9 cellular contexts compared by ENCODE assay signal in the genomic region with DNA sequence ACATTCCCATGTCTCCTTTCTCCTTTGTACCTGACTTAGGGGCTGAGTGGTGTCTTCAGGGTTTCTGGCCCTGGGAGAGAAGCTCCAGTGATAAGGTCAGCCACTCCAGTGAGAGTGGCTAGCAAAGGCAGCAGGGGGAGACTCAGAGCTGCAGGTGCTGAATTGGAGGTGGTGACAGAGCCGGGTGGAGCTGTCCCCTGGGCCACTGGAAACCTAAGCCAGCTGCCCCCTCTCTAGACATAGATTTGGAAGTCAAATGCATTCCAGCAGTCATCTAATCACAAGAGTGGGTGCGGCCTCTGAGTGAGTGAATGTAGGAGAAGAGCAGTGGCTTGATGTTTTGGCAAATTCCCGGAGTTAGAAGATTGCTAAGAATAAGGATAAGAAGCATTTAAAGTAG. TPM values are rescaled to one million over a fixed set of nuclear protein-coding genes. Genes with fewer than 3 reads are reported as not detected.
DNase-seq lines count a peak whose midpoint lies in the region; ATAC-seq, FAIRE-seq and TF ChIP-seq lines count a peak whose summit lies in the region.
"Had no signal": no experiment of that assay in that cellular context is flagged by ENCODE, and none has a peak within 500 bp of the region (broad histone marks: within the 10 kb centered on the region; RNA-seq: fewer than 3 reads in every experiment).

No MANE protein-coding gene starts in this region.

- no peaks in the 10 kb centered on the region for H3K9me3 Mint-ChIP-seq in activated CD4-positive, alpha-beta T cell treated with anti-CD3 and anti-CD28 coated beads for 36 hours (ENCODE audit: low read depth)
- H3K9me3 Mint-ChIP-seq in activated CD4-positive, alpha-beta T cell treated with anti-CD3 and anti-CD28 coated beads, Interleukin-2, amount 10 ng/mL, durations not matched to agents 7 days and 5 days, result no peaks in the 10 kb centered on the region
- H3K9me3 Mint-ChIP-seq in stimulated activated effector memory CD8-positive, alpha-beta T cell treated with anti-CD3 and anti-CD28 coated beads, Interleukin-12 subunit alpha, Interleukin-12 subunit beta, amount 100 ng/mL, for 72 hours, result no peaks in the 10 kb centered on the region

- no peak overlapping the region for H3K4me3 ChIP-seq in fibroblast of villous mesenchyme (ENCODE audit: low read depth, low read length)

- POLR2A ChIA-PET in activated CD4-positive, alpha-beta T cell treated with anti-CD3 and anti-CD28 coated beads for 36 hours (lab: Charles Lee), result no interaction called here
- POLR2A ChIA-PET in activated CD4-positive, alpha-beta T cell treated with anti-CD3 and anti-CD28 coated beads, Interleukin-2, amount 10 ng/mL, durations not matched to agents 7 days and 5 days (lab: Charles Lee), result no interaction called here

- TF ChIP-seq CTCF in fibroblast of villous mesenchyme (IDR thresholded peaks at IDR 0.05; ENCODE audit: insufficient read depth, low read depth, low read length), result peak; percentile 42

- CTCF ChIA-PET in activated CD4-positive, alpha-beta T cell treated with anti-CD3 and anti-CD28 coated beads for 36 hours (lab: Charles Lee), result interaction anchor here (0.6 to 1.0 kb wide), 4 partner anchors 10 to 81 kb away, joined by 3 to 6 read pairs (median 3); no protein-coding TSS in a partner anchor
- CTCF ChIA-PET in activated CD4-positive, alpha-beta T cell treated with anti-CD3 and anti-CD28 coated beads, Interleukin-2, amount 10 ng/mL, durations not matched to agents 7 days and 5 days (lab: Charles Lee), result interaction anchor here (0.9 kb wide), 1 partner anchor 10 kb away, joined by 4 read pairs; no protein-coding TSS in a partner anchor

- H3K4me3 Mint-ChIP-seq in activated CD4-positive, alpha-beta T cell treated with anti-CD3 and anti-CD28 coated beads for 36 hours, result no peak overlapping the region
- no peak overlapping the region for H3K4me3 Mint-ChIP-seq in activated CD4-positive, alpha-beta T cell treated with anti-CD3 and anti-CD28 coated beads, Interleukin-2, amount 10 ng/mL, durations not matched to agents 7 days and 5 days
- H3K4me3 Mint-ChIP-seq in stimulated activated effector memory CD8-positive, alpha-beta T cell treated with anti-CD3 and anti-CD28 coated beads, Interleukin-12 subunit alpha, Interleukin-12 subunit beta, amount 100 ng/mL, for 72 hours, result no peak overlapping the region

- DNase-seq in activated CD4-positive, alpha-beta T cell treated with anti-CD3 and anti-CD28 coated beads for 36 hours, result peak; percentile 32
- DNase-seq in activated CD4-positive, alpha-beta T cell treated with anti-CD3 and anti-CD28 coated beads, Interleukin-2, amount 10 ng/mL, durations not matched to agents 7 days and 5 days, result no peak
- DNase-seq in NCI-H460 (ENCODE audit: extremely low read depth, low read depth), result peak; percentile 47
- DNase-seq in fibroblast of villous mesenchyme (ENCODE audit: low read depth), result no peak
- no peak for DNase-seq in stimulated activated effector memory CD8-positive, alpha-beta T cell treated with anti-CD3 and anti-CD28 coated beads, Interleukin-12 subunit alpha, Interleukin-12 subunit beta, amount 100 ng/mL, for 72 hours (ENCODE audit: low spot score in 2 of 2)
- no peak for DNase-seq in GM12892 (ENCODE audit: insufficient read length)
- no peak for DNase-seq in DMS114 treated with DMSO at 0.1 percent for 48 hours (lab: John Stamatoyannopoulos, UW; ENCODE audit: unreplicated experiment)
- DNase-seq: activated CD4-positive, CD25-positive, alpha-beta regulatory T cell treated with anti-CD3 and anti-CD28 coated beads, Interleukin-2, amount 50 U/mL, for 72 hours had no signal

- no peaks in the 10 kb centered on the region for H3K36me3 Mint-ChIP-seq in activated CD4-positive, alpha-beta T cell treated with anti-CD3 and anti-CD28 coated beads for 36 hours (ENCODE audit: low read depth)
- H3K36me3 Mint-ChIP-seq in activated CD4-positive, alpha-beta T cell treated with anti-CD3 and anti-CD28 coated beads, Interleukin-2, amount 10 ng/mL, durations not matched to agents 7 days and 5 days (ENCODE audit: low read depth), result no peaks in the 10 kb centered on the region
- no peaks in the 10 kb centered on the region for H3K36me3 Mint-ChIP-seq in stimulated activated effector memory CD8-positive, alpha-beta T cell treated with anti-CD3 and anti-CD28 coated beads, Interleukin-12 subunit alpha, Interleukin-12 subunit beta, amount 100 ng/mL, for 72 hours

- no peak for FAIRE-seq in GM12892 (lab: Jason Lieb, UNC)

- no peaks in the 10 kb centered on the region for H3K27me3 Mint-ChIP-seq in activated CD4-positive, alpha-beta T cell treated with anti-CD3 and anti-CD28 coated beads for 36 hours
- peaks cover 16% of the 10 kb centered on the region for H3K27me3 Mint-ChIP-seq in activated CD4-positive, alpha-beta T cell treated with anti-CD3 and anti-CD28 coated beads, Interleukin-2, amount 10 ng/mL, durations not matched to agents 7 days and 5 days

- no peak for TF ChIP-seq POLR2A in GM12892 (IDR thresholded peaks at IDR 0.05; ENCODE audit: low read depth, low read length)

- ATAC-seq in activated CD4-positive, alpha-beta T cell treated with anti-CD3 and anti-CD28 coated beads for 36 hours, result peak; percentile 60
- peak; percentile 46 for ATAC-seq in stimulated activated effector memory CD8-positive, alpha-beta T cell treated with anti-CD3 and anti-CD28 coated beads, Interleukin-12 subunit alpha, Interleukin-12 subunit beta, amount 100 ng/mL, for 72 hours
- ATAC-seq in GM21515 (IDR thresholded peaks at IDR 0.05; ENCODE audit: unreplicated experiment), result no peak

- H3K4me1 Mint-ChIP-seq in activated CD4-positive, alpha-beta T cell treated with anti-CD3 and anti-CD28 coated beads for 36 hours, result peaks cover 30% of the 10 kb centered on the region
- H3K4me1 Mint-ChIP-seq in activated CD4-positive, alpha-beta T cell treated with anti-CD3 and anti-CD28 coated beads, Interleukin-2, amount 10 ng/mL, durations not matched to agents 7 days and 5 days, result peaks cover 14% of the 10 kb centered on the region
- peaks cover 12% of the 10 kb centered on the region for H3K4me1 Mint-ChIP-seq in stimulated activated effector memory CD8-positive, alpha-beta T cell treated with anti-CD3 and anti-CD28 coated beads, Interleukin-12 subunit alpha, Interleukin-12 subunit beta, amount 100 ng/mL, for 72 hours

- intact Hi-C loops in activated CD4-positive, alpha-beta T cell treated with anti-CD3 and anti-CD28 coated beads for 36 hours (cut with DNase I, micrococcal nuclease), result no loop called here

- H3K27ac Mint-ChIP-seq in activated CD4-positive, alpha-beta T cell treated with anti-CD3 and anti-CD28 coated beads for 36 hours, result no peak overlapping the region
- H3K27ac Mint-ChIP-seq in activated CD4-positive, alpha-beta T cell treated with anti-CD3 and anti-CD28 coated beads, Interleukin-2, amount 10 ng/mL, durations not matched to agents 7 days and 5 days, result no peak overlapping the region
- H3K27ac Mint-ChIP-seq in stimulated activated effector memory CD8-positive, alpha-beta T cell treated with anti-CD3 and anti-CD28 coated beads, Interleukin-12 subunit alpha, Interleukin-12 subunit beta, amount 100 ng/mL, for 72 hours, result no peak overlapping the region

RNA-seq across cellular contexts. Expression of a gene that starts 28.5 kb away (rescaled TPM):
- 1 to 10 TPM; 1.0 to 1.6 TPM for total RNA-seq in activated CD4-positive, alpha-beta T cell treated with anti-CD3 and anti-CD28 coated beads for 36 hours
- total RNA-seq in activated CD4-positive, alpha-beta T cell treated with anti-CD3 and anti-CD28 coated beads, Interleukin-2, amount 10 ng/mL, durations not matched to agents 7 days and 5 days, result under 1 TPM; 0.20 to 0.44 TPM
- total RNA-seq in NCI-H460 (2014; rRNA removed; shearing (Covaris generic)), result 73.0 and 73.1 TPM in 2 replicates
- 22.8 and 35.8 TPM in 2 replicates for polyA plus RNA-seq in NCI-H460 (2014; cell fraction: nucleus; rRNA removed)
- 35.1 and 38.0 TPM in 2 replicates for total RNA-seq in fibroblast of villous mesenchyme
- polyA plus RNA-seq in GM12892 (2012; ENCODE audit: missing spikeins), result 0.08 TPM

Comparison
In these comparisons a context has a peak if more than half of its experiments do, and no peak if none do; other contexts are left out.
1. DNase-seq: peak in activated CD4-positive, alpha-beta T cell treated with anti-CD3 and anti-CD28 coated beads for 36 hours (single experiment) and NCI-H460 (single experiment); none in activated CD4-positive, alpha-beta T cell treated with anti-CD3 and anti-CD28 coated beads, Interleukin-2, amount 10 ng/mL, durations not matched to agents 7 days and 5 days (single experiment), fibroblast of villous mesenchyme (single experiment), stimulated activated effector memory CD8-positive, alpha-beta T cell treated with anti-CD3 and anti-CD28 coated beads, Interleukin-12 subunit alpha, Interleukin-12 subunit beta, amount 100 ng/mL, for 72 hours (0 of 2), GM12892 (single experiment) and DMS114 treated with DMSO at 0.1 percent for 48 hours (single experiment).
2. RNA of a gene that starts 28.5 kb away (total RNA-seq): 73.0 to 73.1 TPM in NCI-H460 and 35.1 to 38.0 TPM in fibroblast of villous mesenchyme; 1.0 to 1.6 TPM in activated CD4-positive, alpha-beta T cell treated with anti-CD3 and anti-CD28 coated beads for 36 hours and 0.20 to 0.44 TPM in activated CD4-positive, alpha-beta T cell treated with anti-CD3 and anti-CD28 coated beads, Interleukin-2, amount 10 ng/mL, durations not matched to agents 7 days and 5 days; every median in the first group is over 10 times any median in the second.